ENCODE assay signal across 23 cellular contexts in genomic region chr19:14503285-14503684, GRCh38. TPM values are rescaled to one million over a fixed set of nuclear protein-coding genes. Genes with fewer than 3 reads are reported as not detected.
"Had no signal": no experiment of that assay in that cellular context is flagged by ENCODE, and none has a peak within 500 bp of the region (broad histone marks: within the 10 kb centered on the region; RNA-seq: fewer than 3 reads in every experiment).

No MANE protein-coding gene starts in this region.

- H3K27me3 Mint-ChIP-seq: activated CD8-positive, alpha-beta memory T cell treated with anti-CD3 and anti-CD28 coated beads, Interleukin-2, amount 10 ng/mL, durations not matched to agents 7 days and 5 days had no signal

- H3K4me1 ChIP-seq: tibial artery had no signal

- H3K9me3 Mint-ChIP-seq: activated CD4-positive, alpha-beta memory T cell treated with anti-CD3 and anti-CD28 coated beads, Interleukin-2, amount 10 ng/mL, durations not matched to agents 7 days and 5 days; immature natural killer cell; memory B cell; naive B cell; T-helper 2 cell treated with Interferon-gamma antibody and Interleukin-4, amounts not matched to agents 5 μg/mL and 100 μg/mL, for 36 hours had no signal

- H3K4me3 ChIP-seq: esophagus muscularis mucosa, gastroesophageal sphincter, heart left ventricle, mucosa of descending colon, tibial artery had no signal

- H3K36me3 Mint-ChIP-seq: activated CD8-positive, alpha-beta memory T cell treated with anti-CD3 and anti-CD28 coated beads, Interleukin-2, amount 10 ng/mL, durations not matched to agents 7 days and 5 days; immature natural killer cell; memory B cell; naive B cell had no signal

- H3K27me3 ChIP-seq: brain microvascular endothelial cell, esophagus muscularis mucosa, gastroesophageal sphincter, heart left ventricle, tibial artery had no signal

- H3K9me3 ChIP-seq: esophagus muscularis mucosa, gastroesophageal sphincter, heart left ventricle, mucosa of descending colon, tibial artery had no signal

- DNase-seq: activated CD4-positive, alpha-beta memory T cell treated with anti-CD3 and anti-CD28 coated beads, Interleukin-2, amount 10 ng/mL, durations not matched to agents 7 days and 5 days; activated CD4-positive, alpha-beta T cell treated with anti-CD3 and anti-CD28 coated beads for 48 hours; activated CD4-positive, CD25-positive, alpha-beta regulatory T cell; activated CD8-positive, alpha-beta memory T cell treated with anti-CD3 and anti-CD28 coated beads, Interleukin-2, amount 10 ng/mL, durations not matched to agents 7 days and 5 days; activated naive CD4-positive, alpha-beta T cell; aorta; brain microvascular endothelial cell; cortex of kidney; heart left ventricle; immature natural killer cell; left ventricle myocardium superior; mucosa of descending colon; naive B cell; stimulated activated naive CD4-positive, alpha-beta T cell treated with Interleukin-2 at 50 U/mL for 16 hours; substantia nigra; SW 1271; tibial artery had no signal

- H3K27ac ChIP-seq: brain microvascular endothelial cell, esophagus muscularis mucosa, gastroesophageal sphincter, heart left ventricle, tibial artery had no signal

- H3K36me3 ChIP-seq: brain microvascular endothelial cell, esophagus muscularis mucosa, gastroesophageal sphincter, heart left ventricle, tibial artery had no signal

- ATAC-seq: activated CD8-positive, alpha-beta memory T cell treated with anti-CD3 and anti-CD28 coated beads, Interleukin-2, amount 10 ng/mL, durations not matched to agents 7 days and 5 days; gastroesophageal sphincter; heart left ventricle; left ventricle myocardium superior; mucosa of descending colon had no signal

- FAIRE-seq: endometrium, urothelium cell line had no signal

- H3K27ac Mint-ChIP-seq: activated CD8-positive, alpha-beta memory T cell treated with anti-CD3 and anti-CD28 coated beads, Interleukin-2, amount 10 ng/mL, durations not matched to agents 7 days and 5 days; immature natural killer cell; memory B cell; T-helper 2 cell treated with Interferon-gamma antibody and Interleukin-4, amounts not matched to agents 5 μg/mL and 100 μg/mL, for 36 hours had no signal

- H3K4me3 Mint-ChIP-seq: activated CD4-positive, alpha-beta memory T cell treated with anti-CD3 and anti-CD28 coated beads, Interleukin-2, amount 10 ng/mL, durations not matched to agents 7 days and 5 days; activated CD8-positive, alpha-beta memory T cell treated with anti-CD3 and anti-CD28 coated beads, Interleukin-2, amount 10 ng/mL, durations not matched to agents 7 days and 5 days; immature natural killer cell; memory B cell; naive B cell; T-helper 2 cell treated with Interferon-gamma antibody and Interleukin-4, amounts not matched to agents 5 μg/mL and 100 μg/mL, for 36 hours had no signal

RNA-seq across cellular contexts. Expression of gene PTGER1, which starts 28.1 kb away (rescaled TPM):
- total RNA-seq: left ventricle myocardium superior had no signal
- polyA plus RNA-seq: aorta had no signal
